21 cellular contexts compared by ENCODE assay signal in the genomic region with DNA sequence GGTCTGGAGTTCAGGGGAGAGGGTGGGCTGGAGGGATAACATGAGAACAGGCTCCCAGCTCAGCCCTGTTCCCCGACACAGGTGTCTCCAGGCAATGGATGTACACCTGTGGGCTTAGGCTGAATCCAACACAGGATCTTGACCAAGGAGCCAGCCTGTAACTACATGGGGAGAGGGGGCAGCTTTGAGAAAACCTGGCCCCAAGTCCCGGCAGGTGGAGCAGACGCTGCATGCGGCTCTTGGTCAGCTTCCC.
DNase-seq lines count a peak whose midpoint lies in the region; ATAC-seq, FAIRE-seq and TF ChIP-seq lines count a peak whose summit lies in the region.
"Had no signal": no experiment of that assay in that cellular context is flagged by ENCODE, and none has a peak within 500 bp of the region (broad histone marks: within the 10 kb centered on the region; RNA-seq: fewer than 3 reads in every experiment).

No MANE protein-coding gene starts in this region.

- TF ChIP-seq POLR2A in esophagus squamous epithelium (IDR thresholded peaks at IDR 0.05): no peak

- H3K4me3 ChIP-seq in kidney (ENCODE audit: low read length in 2 of 2) (no peak overlapping the region), neural progenitor cell (no peak overlapping the region), esophagus squamous epithelium (no peak overlapping the region)
- H3K4me3 ChIP-seq: PC-9, SJCRH30 had no signal

- peaks cover 13 to 19% of the 10 kb centered on the region in 2 donors for H3K4me1 ChIP-seq in kidney (ENCODE audit: control insufficient read depth in 1 of 2, insufficient read depth in 1 of 2, low read depth in 1 of 2, low read length in 2 of 2)
- H3K4me1 ChIP-seq in neural progenitor cell: peaks cover 8% of the 10 kb centered on the region
- peaks cover 7 to 18% (median 10%) of the 10 kb centered on the region in 3 donors for H3K4me1 ChIP-seq in esophagus squamous epithelium

- H3K27me3 ChIP-seq in neural progenitor cell: peaks cover 30% of the 10 kb centered on the region
- H3K27me3 ChIP-seq in esophagus squamous epithelium: no peaks in the 10 kb centered on the region
- H3K27me3 ChIP-seq: SJCRH30 had no signal

- no peak for FAIRE-seq in kidney (lab: Jason Lieb, UNC)
- FAIRE-seq: A204.1, D721Med, GM12892 had no signal

- H3K27me3 Mint-ChIP-seq in neural progenitor cell (ENCODE audit: insufficient read depth, low read depth): peaks cover 14% of the 10 kb centered on the region
- peaks cover 26% of the 10 kb centered on the region for H3K27me3 Mint-ChIP-seq in stimulated activated memory B cell treated with anti-CD40 and anti-IgM and Interleukin-4, amounts not matched to agents 10 μg/mL and 1 μg/mL and 100 μg/mL, for 72 hours
- H3K27me3 Mint-ChIP-seq: CD8-positive, alpha-beta memory T cell had no signal

- no peak overlapping the region for H2AFZ ChIP-seq in neural progenitor cell (replicated peaks)
- H2AFZ ChIP-seq: PC-9 had no signal

- no peaks in the 10 kb centered on the region for H3K36me3 Mint-ChIP-seq in neural progenitor cell
- H3K36me3 Mint-ChIP-seq in stimulated activated memory B cell treated with anti-CD40 and anti-IgM and Interleukin-4, amounts not matched to agents 10 μg/mL and 1 μg/mL and 100 μg/mL, for 72 hours: no peaks in the 10 kb centered on the region
- H3K36me3 Mint-ChIP-seq: CD8-positive, alpha-beta memory T cell had no signal

- intact Hi-C loops in Right ventricle myocardium superior (cut with DNase I) (no loop called here), left cardiac atrium (cut with DNase I) (no loop called here), kidney (cut with DNase I) (no loop called here), esophagus squamous epithelium (cut with DNase I) (no loop called here)

- no peaks in the 10 kb centered on the region for H3K79me2 ChIP-seq in neural progenitor cell (ENCODE audit: low read depth)

- no peak for ATAC-seq in Right ventricle myocardium superior (ENCODE audit: poor library complexity)
- ATAC-seq in left cardiac atrium: no peak
- ATAC-seq in stimulated activated memory B cell treated with anti-CD40 and anti-IgM and Interleukin-4, amounts not matched to agents 10 μg/mL and 1 μg/mL and 100 μg/mL, for 72 hours: no peak
- no peak for ATAC-seq in HG02571 (IDR thresholded peaks at IDR 0.05; ENCODE audit: unreplicated experiment)

- H4K20me1 ChIP-seq in neural progenitor cell (ENCODE audit: low read depth): no peaks in the 10 kb centered on the region

- peak overlapping the region; percentile 69 for H3K27ac Mint-ChIP-seq in neural progenitor cell
- no peak overlapping the region for H3K27ac Mint-ChIP-seq in stimulated activated memory B cell treated with anti-CD40 and anti-IgM and Interleukin-4, amounts not matched to agents 10 μg/mL and 1 μg/mL and 100 μg/mL, for 72 hours

- H3K9ac ChIP-seq in kidney (ENCODE audit: low read length in 2 of 2) (no peak overlapping the region), neural progenitor cell (no peak overlapping the region)

- H3K36me3 ChIP-seq in kidney (ENCODE audit: control insufficient read depth in 1 of 2, insufficient read depth in 2 of 2, low read length in 2 of 2) (no peaks in the 10 kb centered on the region), neural progenitor cell (no peaks in the 10 kb centered on the region), esophagus squamous epithelium (no peaks in the 10 kb centered on the region)
- H3K36me3 ChIP-seq: SJCRH30 had no signal

- H3F3A ChIP-seq in neural progenitor cell (ENCODE audit: low read depth): peaks cover 11% of the 10 kb centered on the region

- H3K9me3 Mint-ChIP-seq in neural progenitor cell: no peaks in the 10 kb centered on the region
- no peaks in the 10 kb centered on the region for H3K9me3 Mint-ChIP-seq in stimulated activated memory B cell treated with anti-CD40 and anti-IgM and Interleukin-4, amounts not matched to agents 10 μg/mL and 1 μg/mL and 100 μg/mL, for 72 hours
- H3K9me3 Mint-ChIP-seq: CD8-positive, alpha-beta memory T cell; HFFc6 had no signal

- DNase-seq in Right ventricle myocardium superior (peak; percentile 28), left cardiac atrium (no peak), kidney (peak; percentile 68), neural progenitor cell (ENCODE audit: low spot score) (no peak), kidney tubule cell (ENCODE audit: low spot score) (no peak), esophagus squamous epithelium (lab: John Stamatoyannopoulos, UW) (no peak)
- DNase-seq: CD8-positive, alpha-beta memory T cell; HFFc6; IMR-90; Karpas-422; NCI-H1417 treated with DMSO at 0.1 percent for 48 hours; NCI-H187 treated with DMSO at 0.1 percent for 48 hours; NCI-H345; NCI-H524 treated with DMSO at 0.1 percent for 48 hours; SJCRH30 had no signal

- H3K9me3 ChIP-seq in kidney (ENCODE audit: control insufficient read depth in 1 of 2, low read length in 2 of 2) (no peaks in the 10 kb centered on the region), neural progenitor cell (ENCODE audit: low read depth) (no peaks in the 10 kb centered on the region), esophagus squamous epithelium (no peaks in the 10 kb centered on the region)
- H3K9me3 ChIP-seq: SJCRH30 had no signal

- 77 to 80% methylated on average over 1 to 4 of the region's 4 CpGs for WGBS in esophagus squamous epithelium, 2 donors

- H3K27ac ChIP-seq in kidney (ENCODE audit: low read depth in 2 of 2, low read length in 2 of 2) (no peak overlapping the region), neural progenitor cell (no peak overlapping the region), esophagus squamous epithelium (no peak overlapping the region)
- H3K27ac ChIP-seq: PC-9, SJCRH30 had no signal

- no peak for TF ChIP-seq CTCF in kidney (IDR thresholded peaks at IDR 0.05; ENCODE audit: borderline replicate concordance, extremely low read depth, insufficient read depth)
- no peak for TF ChIP-seq CTCF in neural progenitor cell (IDR thresholded peaks at IDR 0.05)
- no peak for TF ChIP-seq CTCF in esophagus squamous epithelium (IDR thresholded peaks at IDR 0.05)

- no peak overlapping the region for H3K4me3 Mint-ChIP-seq in neural progenitor cell
- H3K4me3 Mint-ChIP-seq in stimulated activated memory B cell treated with anti-CD40 and anti-IgM and Interleukin-4, amounts not matched to agents 10 μg/mL and 1 μg/mL and 100 μg/mL, for 72 hours: no peak overlapping the region
- H3K4me3 Mint-ChIP-seq: CD8-positive, alpha-beta memory T cell; HFFc6 had no signal

- no peak overlapping the region for H3K4me2 ChIP-seq in neural progenitor cell
- H3K4me2 ChIP-seq: PC-9 had no signal

- peaks cover 26% of the 10 kb centered on the region for H3K4me1 Mint-ChIP-seq in neural progenitor cell
- peaks cover 9% of the 10 kb centered on the region for H3K4me1 Mint-ChIP-seq in stimulated activated memory B cell treated with anti-CD40 and anti-IgM and Interleukin-4, amounts not matched to agents 10 μg/mL and 1 μg/mL and 100 μg/mL, for 72 hours

Comparison
In these comparisons a context has a peak if more than half of its experiments do, and no peak if none do; other contexts are left out.
1. DNase-seq: peak in Right ventricle myocardium superior (single experiment) and kidney (single experiment); none in left cardiac atrium (single experiment), neural progenitor cell (single experiment), kidney tubule cell (single experiment) and esophagus squamous epithelium (single experiment).